ENCODE assay signal across 21 cellular contexts in genomic region chr2:120917876-120918275, GRCh38.
A peak's percentile ranks its signal among the peaks of the same experiment; 100 is the strongest.
DNase-seq lines count a peak whose midpoint lies in the region; ATAC-seq and TF ChIP-seq lines count a peak whose summit lies in the region.
"Had no signal": no experiment of that assay in that cellular context is flagged by ENCODE, and none has a peak within 500 bp of the region (broad histone marks: within the 10 kb centered on the region; RNA-seq: fewer than 3 reads in every experiment).

No MANE protein-coding gene starts in this region.

- peaks cover 69% of the 10 kb centered on the region for H3K4me1 ChIP-seq in SJCRH30

- no peak for ATAC-seq in activated CD4-positive, CD25-positive, alpha-beta regulatory T cell treated with anti-CD3 and anti-CD28 coated beads, Interleukin-2, amount 50 U/mL, for 24 hours
- no peak for ATAC-seq in HG03460 (IDR thresholded peaks at IDR 0.05; ENCODE audit: unreplicated experiment)

- peaks cover 2% of the 10 kb centered on the region for H3K36me3 ChIP-seq in SJCRH30

- TF ChIP-seq CTCF in fibroblast of mammary gland (conservative IDR thresholded peaks at IDR 0.05; ENCODE audit: control insufficient read depth, insufficient read depth, low read depth, low read length) = no peak
- TF ChIP-seq CTCF in nephron (IDR thresholded peaks at IDR 0.05; ENCODE audit: unreplicated experiment in 3 of 3) = no peak

- peak; percentile 50 for DNase-seq in GM03348 (ENCODE audit: low spot score)
- peak; percentile 69 to 75 for DNase-seq in SJCRH30
- peak; percentile 57 for DNase-seq in fibroblast of mammary gland (ENCODE audit: low read depth)
- no peak for DNase-seq in UCSD-AML1 (lab: John Stamatoyannopoulos, UW; ENCODE audit: unreplicated experiment)
- DNase-seq in NCI-H1417 (lab: John Stamatoyannopoulos, UW) = no peak
- DNase-seq: ACHN; Caco-2; CD4-positive, CD25-positive, alpha-beta regulatory T cell; DMS153; H9; MV-4-11; NCI-H1436; NCI-H2029 treated with DMSO at 0.1 percent for 48 hours; NCI-H82; PC-9; SK-N-SH had no signal

- H3K27me3 Mint-ChIP-seq in nephron (ENCODE audit: low read depth) = peaks cover 13% of the 10 kb centered on the region
- H3K27me3 Mint-ChIP-seq: B cell; CD4-positive, CD25-positive, alpha-beta regulatory T cell had no signal

- no peaks in the 10 kb centered on the region for H3K9me3 ChIP-seq in SJCRH30 (replicated peaks)
- H3K9me3 ChIP-seq: Caco-2, SK-N-SH had no signal

- no peaks in the 10 kb centered on the region for H3K9me3 Mint-ChIP-seq in nephron
- H3K9me3 Mint-ChIP-seq: H9 had no signal

- peak overlapping the region in 1 of 3 experiments; percentile 63 for H3K4me3 Mint-ChIP-seq in nephron
- H3K4me3 Mint-ChIP-seq: B cell; CD4-positive, CD25-positive, alpha-beta regulatory T cell; H9 had no signal

- no peak overlapping the region for H3K4me3 ChIP-seq in SJCRH30
- H3K4me3 ChIP-seq in fibroblast of mammary gland (ENCODE audit: control insufficient read depth, low read depth, low read length) = no peak overlapping the region
- H3K4me3 ChIP-seq: PC-9 had no signal

- peak overlapping the region; percentile 15 to 74 (median 73) for H3K27ac Mint-ChIP-seq in nephron
- H3K27ac Mint-ChIP-seq: B cell; CD4-positive, CD25-positive, alpha-beta regulatory T cell; H9 had no signal

- H3K27ac ChIP-seq in SJCRH30 = no peak overlapping the region
- H3K27ac ChIP-seq: HL-60, PC-9 had no signal

- peaks cover 81% of the 10 kb centered on the region for H3K4me1 Mint-ChIP-seq in nephron
- H3K4me1 Mint-ChIP-seq: B cell; CD4-positive, CD25-positive, alpha-beta regulatory T cell had no signal

- no peaks in the 10 kb centered on the region for H3K27me3 ChIP-seq in SJCRH30

- H3K36me3 Mint-ChIP-seq in nephron (ENCODE audit: low read depth) = peaks cover 7% of the 10 kb centered on the region
- H3K36me3 Mint-ChIP-seq: CD4-positive, CD25-positive, alpha-beta regulatory T cell had no signal

Comparison
In these comparisons a context has a peak if more than half of its experiments do, and no peak if none do; other contexts are left out.
1. DNase-seq: peak in GM03348 (single experiment), SJCRH30 (2 of 2) and fibroblast of mammary gland (single experiment); none in UCSD-AML1 (single experiment) and NCI-H1417 (0 of 3).